ENCODE assay signal across 20 cellular contexts in the genomic region with DNA sequence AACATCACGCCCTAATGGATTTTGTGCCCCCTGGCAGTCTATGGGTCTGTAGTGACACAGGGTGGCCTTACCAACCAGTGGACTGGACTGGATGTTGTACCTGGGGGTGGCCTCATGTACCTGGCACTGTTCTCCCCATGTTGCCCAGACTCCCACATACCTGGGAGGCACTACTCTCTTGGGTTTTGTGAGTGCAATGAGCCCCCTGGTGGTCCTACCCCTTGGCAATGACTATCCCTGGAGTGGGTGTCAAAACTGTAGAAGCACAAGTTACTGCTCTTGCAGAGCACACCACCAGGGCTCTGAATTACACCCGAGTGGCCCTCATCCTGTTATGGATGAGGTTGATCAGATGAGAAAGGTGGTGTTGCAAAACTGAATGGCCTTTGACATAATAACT. TPM values are rescaled to one million over a fixed set of nuclear protein-coding genes. Genes with fewer than 3 reads are reported as not detected.
"Had no signal": no experiment of that assay in that cellular context is flagged by ENCODE, and none has a peak within 500 bp of the region (broad histone marks: within the 10 kb centered on the region; RNA-seq: fewer than 3 reads in every experiment).

No MANE protein-coding gene starts in this region.

- H3K4me1 Mint-ChIP-seq: activated B cell treated with CpG ODN at 0.5 μM for 24 hours; activated CD4-positive, alpha-beta T cell treated with anti-CD3 and anti-CD28 coated beads, Interleukin-2, amount 10 ng/mL, durations not matched to agents 24 days and 14 days; activated naive CD8-positive, alpha-beta T cell treated with anti-CD3 and anti-CD28 coated beads for 36 hours; activated T-helper 17 cell treated with anti-CD3 and anti-CD28 coated beads, Interleukin-2, amount 50 U/mL, for 72 hours; T-helper 17 cell had no signal

- H3K27ac Mint-ChIP-seq: activated B cell treated with CpG ODN at 0.5 μM for 24 hours; activated CD4-positive, alpha-beta memory T cell treated with anti-CD3 and anti-CD28 coated beads for 36 hours; activated CD4-positive, alpha-beta T cell treated with anti-CD3 and anti-CD28 coated beads, Interleukin-2, amount 10 ng/mL, durations not matched to agents 24 days and 14 days; activated naive CD4-positive, alpha-beta T cell treated with anti-CD3 and anti-CD28 coated beads for 36 hours; activated naive CD8-positive, alpha-beta T cell treated with anti-CD3 and anti-CD28 coated beads for 36 hours; activated T-helper 17 cell treated with anti-CD3 and anti-CD28 coated beads, Interleukin-2, amount 50 U/mL, for 72 hours; T-helper 17 cell had no signal

- ATAC-seq: activated T-helper 17 cell treated with anti-CD3 and anti-CD28 coated beads, Interleukin-2, amount 50 U/mL, for 72 hours; T-helper 17 cell had no signal

- H3K4me3 Mint-ChIP-seq: activated B cell treated with CpG ODN at 0.5 μM for 24 hours; activated CD4-positive, alpha-beta memory T cell treated with anti-CD3 and anti-CD28 coated beads for 36 hours; activated CD4-positive, alpha-beta T cell treated with anti-CD3 and anti-CD28 coated beads, Interleukin-2, amount 10 ng/mL, durations not matched to agents 24 days and 14 days; activated naive CD4-positive, alpha-beta T cell treated with anti-CD3 and anti-CD28 coated beads for 36 hours; activated naive CD8-positive, alpha-beta T cell treated with anti-CD3 and anti-CD28 coated beads for 36 hours; activated T-helper 17 cell treated with anti-CD3 and anti-CD28 coated beads, Interleukin-2, amount 50 U/mL, for 72 hours; T-helper 17 cell had no signal

- DNase-seq: activated B cell treated with CpG ODN at 0.5 μM for 24 hours; activated CD4-positive, alpha-beta memory T cell treated with anti-CD3 and anti-CD28 coated beads for 36 hours; activated CD4-positive, alpha-beta T cell treated with anti-CD3 and anti-CD28 coated beads for 1 hour; activated CD4-positive, alpha-beta T cell treated with anti-CD3 and anti-CD28 coated beads, Interleukin-2, amount 10 ng/mL, durations not matched to agents 24 days and 14 days; activated CD8-positive, alpha-beta memory T cell treated with anti-CD3 and anti-CD28 coated beads for 24 hours; activated gamma-delta T cell; activated naive CD4-positive, alpha-beta T cell treated with anti-CD3 and anti-CD28 coated beads for 36 hours; activated naive CD8-positive, alpha-beta T cell treated with anti-CD3 and anti-CD28 coated beads for 36 hours; activated T-cell treated with anti-CD3 and anti-CD28 coated beads, Interleukin-2, amount 50 U/mL, for 48 hours; NCI-H1092; NCI-H1930; NCI-H2171; NCI-H2227 treated with DMSO at 0.1 percent for 48 hours; NCI-H446 treated with DMSO at 0.1 percent for 48 hours; NCI-H524 treated with DMSO at 0.1 percent for 48 hours; NCI-H748 treated with DMSO at 0.1 percent for 48 hours; SIG-M5; T-helper 17 cell; T-helper 9 cell had no signal

- H3K36me3 Mint-ChIP-seq: activated CD4-positive, alpha-beta memory T cell treated with anti-CD3 and anti-CD28 coated beads for 36 hours; activated naive CD8-positive, alpha-beta T cell treated with anti-CD3 and anti-CD28 coated beads for 36 hours had no signal

RNA-seq across cellular contexts. Expression of gene CCDC149, which starts 57.8 kb away (rescaled TPM):
- total RNA-seq: activated B cell treated with CpG ODN at 0.5 μM for 24 hours; activated CD4-positive, alpha-beta memory T cell treated with anti-CD3 and anti-CD28 coated beads for 36 hours; activated CD4-positive, alpha-beta T cell treated with anti-CD3 and anti-CD28 coated beads, Interleukin-2, amount 10 ng/mL, durations not matched to agents 24 days and 14 days; activated naive CD4-positive, alpha-beta T cell treated with anti-CD3 and anti-CD28 coated beads for 36 hours; activated naive CD8-positive, alpha-beta T cell treated with anti-CD3 and anti-CD28 coated beads for 36 hours; activated T-helper 17 cell treated with anti-CD3 and anti-CD28 coated beads, Interleukin-2, amount 50 U/mL, for 72 hours had no signal
